In genomic region chr22:50306753-50307749, GRCh38 we compare ENCODE assay signal across 8 cellular contexts. TPM values are rescaled to one million over a fixed set of nuclear protein-coding genes. Genes with fewer than 3 reads are reported as not detected.
DNase-seq lines count a peak whose midpoint lies in the region; ATAC-seq and TF ChIP-seq lines count a peak whose summit lies in the region.

TSS of gene PLXNB2 (minus strand) at chr22:50307646. CDS start at chr22:50290584, 17,062 bp downstream.

- ATAC-seq in GM21390 (IDR thresholded peaks at IDR 0.05; ENCODE audit: unreplicated experiment) = no peak

- peak; percentile 90 for DNase-seq in AG20443 (ENCODE audit: low spot score)
- DNase-seq in NCI-H1105 treated with DMSO at 0.1 percent for 48 hours (lab: John Stamatoyannopoulos, UW) = peak; percentile 67
- peak; percentile 74 for DNase-seq in SW480 (ENCODE audit: low spot score)
- DNase-seq in dermis blood vessel endothelial cell = peak; percentile 84
- DNase-seq in stimulated activated CD8-positive, alpha-beta memory T cell treated with anti-CD3 and anti-CD28 coated beads, Interleukin-4, amount 100 ng/mL, for 48 hours = peak; percentile 55

- no peaks in the 10 kb centered on the region for H3K27me3 ChIP-seq in layer of hippocampus (ENCODE audit: control insufficient read depth, insufficient read depth, low read length)

- peak; percentile 63 for TF ChIP-seq POLR2A in GM18526 (IDR thresholded peaks at IDR 0.05; ENCODE audit: extremely low read depth, insufficient read length)

- peak within 1 kb of the TSS; percentile 88 for H3K27ac ChIP-seq in layer of hippocampus (ENCODE audit: low read depth, low read length)

RNA-seq across cellular contexts. Expression of gene PLXNB2, which starts in this region (rescaled TPM):
- total RNA-seq in dermis blood vessel endothelial cell = 96.1 and 135 TPM in 2 replicates
